8 cellular contexts compared by ENCODE assay signal in genomic region chr4:161252520-161253141, GRCh38.
A peak's percentile ranks its signal among the peaks of the same experiment; 100 is the strongest.
DNase-seq lines count a peak whose midpoint lies in the region; ATAC-seq, FAIRE-seq and TF ChIP-seq lines count a peak whose summit lies in the region.

No MANE protein-coding gene starts in this region.

- H3K27ac ChIP-seq in small intestine (ENCODE audit: low read depth in 1 of 2, low read length in 1 of 2), result no peak overlapping the region

- 32 to 54% (median 40%) methylated on average over 6 of the region's 6 CpGs for WGBS in small intestine, 3 donors

- no peaks in the 10 kb centered on the region for H3K27me3 ChIP-seq in small intestine (ENCODE audit: control insufficient read depth in 2 of 2, insufficient read depth in 2 of 2, low read length in 2 of 2)

- DNase-seq in NCI-H345 treated with DMSO at 0.1 percent for 48 hours (lab: John Stamatoyannopoulos, UW; ENCODE audit: unreplicated experiment), result peak; percentile 0
- DNase-seq in NCI-H345 (lab: John Stamatoyannopoulos, UW), result no peak
- DNase-seq in NCI-H1092 treated with DMSO at 0.1 percent for 48 hours (lab: John Stamatoyannopoulos, UW), result peak; percentile 8
- peak; percentile 53 for DNase-seq in choroid plexus epithelial cell (ENCODE audit: low read depth)
- peak; percentile 29 for DNase-seq in small intestine
- no peak for DNase-seq in inferior parietal cortex (ENCODE audit: extremely low spot score)
- DNase-seq in NCI-H524 treated with DMSO at 0.1 percent for 48 hours (lab: John Stamatoyannopoulos, UW), result no peak

- FAIRE-seq in small intestine (lab: Jason Lieb, UNC), result no peak

- peak; percentile 72 for TF ChIP-seq CTCF in choroid plexus epithelial cell (conservative IDR thresholded peaks at IDR 0.05; ENCODE audit: low read depth, low read length)

- no peaks in the 10 kb centered on the region for H3K4me1 ChIP-seq in small intestine (ENCODE audit: control insufficient read depth in 2 of 2, insufficient read depth in 1 of 2, low read depth in 1 of 2, low read length in 1 of 2)

- no peaks in the 10 kb centered on the region for H3K9me3 ChIP-seq in small intestine (ENCODE audit: control insufficient read depth, low read depth)

- H3K4me3 ChIP-seq in choroid plexus epithelial cell (ENCODE audit: low read depth, low read length) (no peak overlapping the region), small intestine (ENCODE audit: low read depth in 1 of 2, low read length in 2 of 2) (no peak overlapping the region)

- H3K36me3 ChIP-seq in small intestine (ENCODE audit: control insufficient read depth in 2 of 2, insufficient read depth in 2 of 2, low read length in 2 of 2), result no peaks in the 10 kb centered on the region

- peak; percentile 65 for ATAC-seq in HG02588 (IDR thresholded peaks at IDR 0.05; ENCODE audit: unreplicated experiment)

Comparison
In these comparisons a context has a peak if more than half of its experiments do, and no peak if none do; other contexts are left out.
1. DNase-seq: peak in NCI-H345 treated with DMSO at 0.1 percent for 48 hours (single experiment), NCI-H1092 treated with DMSO at 0.1 percent for 48 hours (single experiment), choroid plexus epithelial cell (single experiment) and small intestine (single experiment); none in NCI-H345 (single experiment), inferior parietal cortex (single experiment) and NCI-H524 treated with DMSO at 0.1 percent for 48 hours (single experiment).